Comparison of ENCODE assay signal across 9 cellular contexts in genomic region chr5:14728109-14728938, GRCh38.
DNase-seq lines count a peak whose midpoint lies in the region; ATAC-seq and TF ChIP-seq lines count a peak whose summit lies in the region.
"Had no signal": no experiment of that assay in that cellular context is flagged by ENCODE, and none has a peak within 500 bp of the region (broad histone marks: within the 10 kb centered on the region; RNA-seq: fewer than 3 reads in every experiment).

No MANE protein-coding gene starts in this region.

- no peak overlapping the region for H3K27ac ChIP-seq in right cardiac atrium (ENCODE audit: low read length)

- no peaks in the 10 kb centered on the region for H3K9me3 ChIP-seq in Caco-2
- no peaks in the 10 kb centered on the region for H3K9me3 ChIP-seq in NT2/D1 (ENCODE audit: insufficient read depth, low read length)
- no peaks in the 10 kb centered on the region for H3K9me3 ChIP-seq in right cardiac atrium (ENCODE audit: control insufficient read depth, low read length)

- H3K4me1 ChIP-seq in Caco-2 (peaks cover 14% of the 10 kb centered on the region), NT2/D1 (ENCODE audit: insufficient read depth, insufficient read length) (peaks cover 12% of the 10 kb centered on the region), right cardiac atrium (ENCODE audit: control insufficient read depth, insufficient read depth, low read length) (peaks cover 2% of the 10 kb centered on the region)

- H3K27ac Mint-ChIP-seq in Caco-2 (ENCODE audit: unreplicated experiment) (no peak overlapping the region), neural crest cell (ENCODE audit: unreplicated experiment) (peak overlapping the region; percentile 96), type B pancreatic cell (no peak overlapping the region)
- H3K27ac Mint-ChIP-seq: B cell had no signal

- CTCF ChIA-PET in Caco-2 (lab: Charles Lee) = interaction anchor here (0.6 to 1.4 kb wide), 3 partner anchors 122 to 287 kb away, joined by 3 to 5 read pairs (median 3); no protein-coding TSS in a partner anchor

- H3K36me3 Mint-ChIP-seq in Caco-2 (ENCODE audit: insufficient read depth, unreplicated experiment) = no peaks in the 10 kb centered on the region
- peaks cover 10% of the 10 kb centered on the region for H3K36me3 Mint-ChIP-seq in neural crest cell (ENCODE audit: low read depth)
- peaks cover 10% of the 10 kb centered on the region for H3K36me3 Mint-ChIP-seq in type B pancreatic cell

- 84% methylated on average over 20 of the region's 20 CpGs for WGBS in right cardiac atrium

- H3K36me3 ChIP-seq in Caco-2 (ENCODE audit: control insufficient read depth, insufficient read depth, low read length) (no peaks in the 10 kb centered on the region), NT2/D1 (ENCODE audit: insufficient read depth, insufficient read length, low read length) (no peaks in the 10 kb centered on the region)

- BruUV-seq in Caco-2 (replicated peaks; lab: Mats Ljungman, UMichigan) = no TSS peak

- H3K9ac ChIP-seq in NT2/D1 (ENCODE audit: insufficient read length, low read depth) = peak overlapping the region; percentile 42

- TF ChIP-seq CTCF in Caco-2 (IDR thresholded peaks at IDR 0.05; ENCODE audit: insufficient read depth in 1 of 2, low read depth in 1 of 2, low read length in 1 of 2, severe bottlenecking in 1 of 2, unreplicated experiment in 1 of 2) (no peak), neural crest cell (conservative IDR thresholded peaks at IDR 0.05) (no peak), type B pancreatic cell (conservative IDR thresholded peaks at IDR 0.05) (no peak)

- DNase-seq in Caco-2 = peak; percentile 49 to 79
- peak; percentile 88 for DNase-seq in NT2/D1 (ENCODE audit: low read depth, low spot score)
- no peak for DNase-seq in right cardiac atrium
- DNase-seq in neural crest cell (ENCODE audit: low read depth, low spot score) = peak; percentile 64
- DNase-seq in kidney glomerular epithelial cell (lab: John Stamatoyannopoulos, UW) = no peak
- DNase-seq in SW 1271 (lab: John Stamatoyannopoulos, UW) = no peak
- DNase-seq in type B pancreatic cell (ENCODE audit: extremely low spot score, unreplicated experiment) = no peak

- POLR2A ChIA-PET in Caco-2 (lab: Charles Lee) = interaction anchor here (0.6 kb wide), 1 partner anchor 32 kb away, joined by 3 read pairs; no protein-coding TSS in a partner anchor

- H3K4me3 Mint-ChIP-seq in Caco-2 (ENCODE audit: unreplicated experiment) (no peak overlapping the region), neural crest cell (peak overlapping the region; percentile 78), type B pancreatic cell (no peak overlapping the region)
- H3K4me3 Mint-ChIP-seq: B cell had no signal

- no peaks in the 10 kb centered on the region for H3K9me3 Mint-ChIP-seq in Caco-2 (ENCODE audit: unreplicated experiment)
- no peaks in the 10 kb centered on the region for H3K9me3 Mint-ChIP-seq in neural crest cell
- H3K9me3 Mint-ChIP-seq in type B pancreatic cell = no peaks in the 10 kb centered on the region

- H3K27me3 ChIP-seq in Caco-2 (replicated peaks; ENCODE audit: control insufficient read depth, insufficient read depth, low read length) = no peaks in the 10 kb centered on the region
- H3K27me3 ChIP-seq in NT2/D1 (ENCODE audit: insufficient read depth, insufficient read length) = no peaks in the 10 kb centered on the region
- no peaks in the 10 kb centered on the region for H3K27me3 ChIP-seq in right cardiac atrium (ENCODE audit: control insufficient read depth, insufficient read depth)

- H3K27me3 Mint-ChIP-seq in Caco-2 (ENCODE audit: insufficient read depth, unreplicated experiment) = no peaks in the 10 kb centered on the region
- H3K27me3 Mint-ChIP-seq in neural crest cell (ENCODE audit: low read depth) = no peaks in the 10 kb centered on the region
- no peaks in the 10 kb centered on the region for H3K27me3 Mint-ChIP-seq in type B pancreatic cell
- H3K27me3 Mint-ChIP-seq: B cell had no signal

- H3K4me1 Mint-ChIP-seq in Caco-2 (ENCODE audit: low read depth, unreplicated experiment) (no peaks in the 10 kb centered on the region), neural crest cell (peaks cover 61% of the 10 kb centered on the region), type B pancreatic cell (ENCODE audit: unreplicated experiment) (peaks cover 30% of the 10 kb centered on the region)

- intact Hi-C loops in Caco-2 (cut with micrococcal nuclease; ENCODE audit: unreplicated experiment) = loop anchor here (5.0 kb wide), 1 partner anchor 219 kb away; no protein-coding TSS in a partner anchor
- intact Hi-C loops in right cardiac atrium (cut with DNase I) = loop anchor here in 3 of 4 donors (5.0 to 10.0 kb wide), 4 partner anchors 144 to 284 kb away; partner anchors contain the start of gene ANKH (in 2 of the 3)

- peak; percentile 19 to 33 for ATAC-seq in right cardiac atrium
- no peak for ATAC-seq in HG02884 (IDR thresholded peaks at IDR 0.05; ENCODE audit: unreplicated experiment)

- H3K4me3 ChIP-seq in Caco-2 (ENCODE audit: low read depth, low read length) (no peak overlapping the region), NT2/D1 (ENCODE audit: insufficient read length, low read depth) (no peak overlapping the region), right cardiac atrium (ENCODE audit: low read length) (no peak overlapping the region)

Comparison
In these comparisons a context has a peak if more than half of its experiments do, and no peak if none do; other contexts are left out.
1. DNase-seq: peak in Caco-2 (2 of 2), NT2/D1 (single experiment) and neural crest cell (single experiment); none in right cardiac atrium (0 of 3), kidney glomerular epithelial cell (single experiment), SW 1271 (0 of 2) and type B pancreatic cell (single experiment).